1 cellular context compared by ENCODE assay signal in genomic region chr17:40448639-40449261, GRCh38.
TF ChIP-seq lines count a peak whose summit lies in the region.

No MANE protein-coding gene starts in this region.

TF ChIP-seq in HepG2, 621 proteins besides CTCF, POLR2A, EP300 and RAD21 (continued from another document and continues in another):
- TF ChIP-seq, protein P1, sequence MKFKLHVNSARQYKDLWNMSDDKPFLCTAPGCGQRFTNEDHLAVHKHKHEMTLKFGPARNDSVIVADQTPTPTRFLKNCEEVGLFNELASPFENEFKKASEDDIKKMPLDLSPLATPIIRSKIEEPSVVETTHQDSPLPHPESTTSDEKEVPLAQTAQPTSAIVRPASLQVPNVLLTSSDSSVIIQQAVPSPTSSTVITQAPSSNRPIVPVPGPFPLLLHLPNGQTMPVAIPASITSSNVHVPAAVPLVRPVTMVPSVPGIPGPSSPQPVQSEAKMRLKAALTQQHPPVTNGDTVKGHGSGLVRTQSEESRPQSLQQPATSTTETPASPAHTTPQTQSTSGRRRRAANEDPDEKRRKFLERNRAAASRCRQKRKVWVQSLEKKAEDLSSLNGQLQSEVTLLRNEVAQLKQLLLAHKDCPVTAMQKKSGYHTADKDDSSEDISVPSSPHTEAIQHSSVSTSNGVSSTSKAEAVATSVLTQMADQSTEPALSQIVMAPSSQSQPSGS (CRISPR knock-in tag; IDR thresholded peaks at IDR 0.05): peak; percentile 66
- TF ChIP-seq, protein P2, sequence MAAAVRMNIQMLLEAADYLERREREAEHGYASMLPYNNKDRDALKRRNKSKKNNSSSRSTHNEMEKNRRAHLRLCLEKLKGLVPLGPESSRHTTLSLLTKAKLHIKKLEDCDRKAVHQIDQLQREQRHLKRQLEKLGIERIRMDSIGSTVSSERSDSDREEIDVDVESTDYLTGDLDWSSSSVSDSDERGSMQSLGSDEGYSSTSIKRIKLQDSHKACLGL (CRISPR knock-in tag; IDR thresholded peaks at IDR 0.05): no peak
- TF ChIP-seq MXI1 (IDR thresholded peaks at IDR 0.05; ENCODE audit: borderline replicate concordance, low read depth, low read length): peak; percentile 94; the same call in 2 of the 3 replicates
- TF ChIP-seq, protein P3, sequence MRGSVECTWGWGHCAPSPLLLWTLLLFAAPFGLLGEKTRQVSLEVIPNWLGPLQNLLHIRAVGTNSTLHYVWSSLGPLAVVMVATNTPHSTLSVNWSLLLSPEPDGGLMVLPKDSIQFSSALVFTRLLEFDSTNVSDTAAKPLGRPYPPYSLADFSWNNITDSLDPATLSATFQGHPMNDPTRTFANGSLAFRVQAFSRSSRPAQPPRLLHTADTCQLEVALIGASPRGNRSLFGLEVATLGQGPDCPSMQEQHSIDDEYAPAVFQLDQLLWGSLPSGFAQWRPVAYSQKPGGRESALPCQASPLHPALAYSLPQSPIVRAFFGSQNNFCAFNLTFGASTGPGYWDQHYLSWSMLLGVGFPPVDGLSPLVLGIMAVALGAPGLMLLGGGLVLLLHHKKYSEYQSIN (CRISPR knock-in tag; IDR thresholded peaks at IDR 0.05; ENCODE audit: borderline replicate concordance): no peak
- TF ChIP-seq ARNTL (CRISPR knock-in tag; IDR thresholded peaks at IDR 0.05): peak; percentile 100
- TF ChIP-seq ZKSCAN8 (CRISPR knock-in tag; IDR thresholded peaks at IDR 0.05; ENCODE audit: borderline replicate concordance): peak; percentile 82
- TF ChIP-seq TARDBP (CRISPR knock-in tag; IDR thresholded peaks at IDR 0.05): peak; percentile 90
- TF ChIP-seq HES4 (CRISPR knock-in tag; IDR thresholded peaks at IDR 0.05; ENCODE audit: borderline replicate concordance): no peak; the same call in 1 of the 2 replicates
- TF ChIP-seq, protein P4, sequence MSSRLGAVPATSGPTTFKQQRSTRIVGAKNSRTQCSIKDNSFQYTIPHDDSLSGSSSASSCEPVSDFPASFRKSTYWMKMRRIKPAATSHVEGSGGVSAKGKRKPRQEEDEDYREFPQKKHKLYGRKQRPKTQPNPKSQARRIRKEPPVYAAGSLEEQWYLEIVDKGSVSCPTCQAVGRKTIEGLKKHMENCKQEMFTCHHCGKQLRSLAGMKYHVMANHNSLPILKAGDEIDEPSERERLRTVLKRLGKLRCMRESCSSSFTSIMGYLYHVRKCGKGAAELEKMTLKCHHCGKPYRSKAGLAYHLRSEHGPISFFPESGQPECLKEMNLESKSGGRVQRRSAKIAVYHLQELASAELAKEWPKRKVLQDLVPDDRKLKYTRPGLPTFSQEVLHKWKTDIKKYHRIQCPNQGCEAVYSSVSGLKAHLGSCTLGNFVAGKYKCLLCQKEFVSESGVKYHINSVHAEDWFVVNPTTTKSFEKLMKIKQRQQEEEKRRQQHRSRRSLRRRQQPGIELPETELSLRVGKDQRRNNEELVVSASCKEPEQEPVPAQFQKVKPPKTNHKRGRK (CRISPR knock-in tag; IDR thresholded peaks at IDR 0.05): no peak
- peak; percentile 65 for TF ChIP-seq KMT2B (CRISPR knock-in tag; IDR thresholded peaks at IDR 0.05)
- TF ChIP-seq MYPOP (CRISPR knock-in tag; IDR thresholded peaks at IDR 0.05): 0 out of 2 replicates have a peak, but pooled peaks have one; percentile 35
- TF ChIP-seq TEAD3 (CRISPR knock-in tag; optimal IDR thresholded peaks at IDR 0.05; ENCODE audit: borderline replicate concordance): peak; percentile 76
- TF ChIP-seq, protein P5, sequence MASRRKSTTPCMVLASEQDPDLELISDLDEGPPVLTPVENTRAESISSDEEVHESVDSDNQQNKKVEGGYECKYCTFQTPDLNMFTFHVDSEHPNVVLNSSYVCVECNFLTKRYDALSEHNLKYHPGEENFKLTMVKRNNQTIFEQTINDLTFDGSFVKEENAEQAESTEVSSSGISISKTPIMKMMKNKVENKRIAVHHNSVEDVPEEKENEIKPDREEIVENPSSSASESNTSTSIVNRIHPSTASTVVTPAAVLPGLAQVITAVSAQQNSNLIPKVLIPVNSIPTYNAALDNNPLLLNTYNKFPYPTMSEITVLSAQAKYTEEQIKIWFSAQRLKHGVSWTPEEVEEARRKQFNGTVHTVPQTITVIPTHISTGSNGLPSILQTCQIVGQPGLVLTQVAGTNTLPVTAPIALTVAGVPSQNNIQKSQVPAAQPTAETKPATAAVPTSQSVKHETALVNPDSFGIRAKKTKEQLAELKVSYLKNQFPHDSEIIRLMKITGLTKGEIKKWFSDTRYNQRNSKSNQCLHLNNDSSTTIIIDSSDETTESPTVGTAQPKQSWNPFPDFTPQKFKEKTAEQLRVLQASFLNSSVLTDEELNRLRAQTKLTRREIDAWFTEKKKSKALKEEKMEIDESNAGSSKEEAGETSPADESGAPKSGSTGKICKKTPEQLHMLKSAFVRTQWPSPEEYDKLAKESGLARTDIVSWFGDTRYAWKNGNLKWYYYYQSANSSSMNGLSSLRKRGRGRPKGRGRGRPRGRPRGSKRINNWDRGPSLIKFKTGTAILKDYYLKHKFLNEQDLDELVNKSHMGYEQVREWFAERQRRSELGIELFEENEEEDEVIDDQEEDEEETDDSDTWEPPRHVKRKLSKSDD (CRISPR knock-in tag; IDR thresholded peaks at IDR 0.05; ENCODE audit: low read depth): no peak
- TF ChIP-seq KDM5A (IDR thresholded peaks at IDR 0.05; ENCODE audit: borderline replicate concordance, low read length): no peak
- TF ChIP-seq SP5 (CRISPR knock-in tag; IDR thresholded peaks at IDR 0.05; ENCODE audit: borderline replicate concordance, low read depth): peak; percentile 73
- TF ChIP-seq KLF6 (CRISPR knock-in tag; IDR thresholded peaks at IDR 0.05): peak; percentile 93
- TF ChIP-seq ZNF768 (CRISPR knock-in tag; IDR thresholded peaks at IDR 0.05): peak; percentile 66; the same call in 1 of the 2 replicates
- TF ChIP-seq ZNF280B (CRISPR knock-in tag; IDR thresholded peaks at IDR 0.05; ENCODE audit: borderline replicate concordance): no peak; the same call in 1 of the 2 replicates
- TF ChIP-seq, protein P6, sequence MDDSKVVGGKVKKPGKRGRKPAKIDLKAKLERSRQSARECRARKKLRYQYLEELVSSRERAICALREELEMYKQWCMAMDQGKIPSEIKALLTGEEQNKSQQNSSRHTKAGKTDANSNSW (CRISPR knock-in tag; IDR thresholded peaks at IDR 0.05; ENCODE audit: borderline replicate concordance): 0 out of 2 replicates have a peak, but pooled peaks have one; percentile 27
- no peak for TF ChIP-seq CBX1 (IDR thresholded peaks at IDR 0.05; ENCODE audit: low read depth)
- no peak for TF ChIP-seq ZNF558 (CRISPR knock-in tag; IDR thresholded peaks at IDR 0.05; ENCODE audit: borderline replicate concordance)
- TF ChIP-seq ZNF850 (CRISPR knock-in tag; conservative IDR thresholded peaks at IDR 0.05): no peak
- TF ChIP-seq ZNF121 (CRISPR knock-in tag; IDR thresholded peaks at IDR 0.05): peak; percentile 67
- no peak for TF ChIP-seq ZNF674 (CRISPR knock-in tag; IDR thresholded peaks at IDR 0.05; ENCODE audit: low read depth)
- TF ChIP-seq, protein P7, sequence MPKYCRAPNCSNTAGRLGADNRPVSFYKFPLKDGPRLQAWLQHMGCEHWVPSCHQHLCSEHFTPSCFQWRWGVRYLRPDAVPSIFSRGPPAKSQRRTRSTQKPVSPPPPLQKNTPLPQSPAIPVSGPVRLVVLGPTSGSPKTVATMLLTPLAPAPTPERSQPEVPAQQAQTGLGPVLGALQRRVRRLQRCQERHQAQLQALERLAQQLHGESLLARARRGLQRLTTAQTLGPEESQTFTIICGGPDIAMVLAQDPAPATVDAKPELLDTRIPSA (CRISPR knock-in tag; IDR thresholded peaks at IDR 0.05; ENCODE audit: borderline replicate concordance): no peak
- TF ChIP-seq ZBTB7B (CRISPR knock-in tag; IDR thresholded peaks at IDR 0.05): peak; percentile 69; the same call in 1 of the 2 replicates
- TF ChIP-seq ETV6 (CRISPR knock-in tag; conservative IDR thresholded peaks at IDR 0.05): 0 out of 2 replicates have a peak, but pooled peaks have one; percentile 31
- peak; percentile 24; the same call in 1 of the 2 replicates for TF ChIP-seq ZNF746 (CRISPR knock-in tag; IDR thresholded peaks at IDR 0.05)
- TF ChIP-seq RARA (CRISPR knock-in tag; IDR thresholded peaks at IDR 0.05): peak; percentile 96
- TF ChIP-seq ZNF550 (CRISPR knock-in tag; IDR thresholded peaks at IDR 0.05; ENCODE audit: borderline replicate concordance): no peak
- peak; percentile 28; the same call in 1 of the 2 replicates for TF ChIP-seq ESRRA (CRISPR knock-in tag; IDR thresholded peaks at IDR 0.05; ENCODE audit: low read depth)
- TF ChIP-seq ZNF253 (CRISPR knock-in tag; IDR thresholded peaks at IDR 0.05; ENCODE audit: borderline replicate concordance): no peak
- no peak; the same call in 1 of the 2 replicates for TF ChIP-seq HNF4G (IDR thresholded peaks at IDR 0.05; ENCODE audit: borderline replicate concordance, low read depth, low read length)
- peak; percentile 85 for TF ChIP-seq HNF4G (CRISPR knock-in tag; IDR thresholded peaks at IDR 0.05; ENCODE audit: borderline replicate concordance, low read depth)
- 0 out of 2 replicates have a peak, but pooled peaks have one; percentile 66 for TF ChIP-seq ZIK1 (CRISPR knock-in tag; IDR thresholded peaks at IDR 0.05; ENCODE audit: borderline replicate concordance, low read depth)
- TF ChIP-seq HNRNPLL (IDR thresholded peaks at IDR 0.05; ENCODE audit: low read depth, low read length, poor library complexity, severe bottlenecking): no peak
- peak; percentile 68; the same call in 1 of the 2 replicates for TF ChIP-seq ZNF772 (CRISPR knock-in tag; IDR thresholded peaks at IDR 0.05)
- TF ChIP-seq, protein P8, sequence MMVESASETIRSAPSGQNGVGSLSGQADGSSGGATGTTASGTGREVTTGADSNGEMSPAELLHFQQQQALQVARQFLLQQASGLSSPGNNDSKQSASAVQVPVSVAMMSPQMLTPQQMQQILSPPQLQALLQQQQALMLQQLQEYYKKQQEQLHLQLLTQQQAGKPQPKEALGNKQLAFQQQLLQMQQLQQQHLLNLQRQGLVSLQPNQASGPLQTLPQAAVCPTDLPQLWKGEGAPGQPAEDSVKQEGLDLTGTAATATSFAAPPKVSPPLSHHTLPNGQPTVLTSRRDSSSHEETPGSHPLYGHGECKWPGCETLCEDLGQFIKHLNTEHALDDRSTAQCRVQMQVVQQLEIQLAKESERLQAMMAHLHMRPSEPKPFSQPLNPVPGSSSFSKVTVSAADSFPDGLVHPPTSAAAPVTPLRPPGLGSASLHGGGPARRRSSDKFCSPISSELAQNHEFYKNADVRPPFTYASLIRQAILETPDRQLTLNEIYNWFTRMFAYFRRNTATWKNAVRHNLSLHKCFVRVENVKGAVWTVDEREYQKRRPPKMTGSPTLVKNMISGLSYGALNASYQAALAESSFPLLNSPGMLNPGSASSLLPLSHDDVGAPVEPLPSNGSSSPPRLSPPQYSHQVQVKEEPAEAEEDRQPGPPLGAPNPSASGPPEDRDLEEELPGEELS (CRISPR knock-in tag; IDR thresholded peaks at IDR 0.05): peak; percentile 84
- no peak for TF ChIP-seq CBX2 (IDR thresholded peaks at IDR 0.05; ENCODE audit: low read depth, low read length)
- TF ChIP-seq CBX2 (CRISPR knock-in tag; IDR thresholded peaks at IDR 0.05; ENCODE audit: low read depth): no peak
- TF ChIP-seq SP140L (CRISPR knock-in tag; IDR thresholded peaks at IDR 0.05; ENCODE audit: borderline replicate concordance): no peak
- peak; percentile 11; the same call in 1 of the 2 replicates for TF ChIP-seq ZNF547 (CRISPR knock-in tag; IDR thresholded peaks at IDR 0.05)
- TF ChIP-seq ZNF354B (CRISPR knock-in tag; IDR thresholded peaks at IDR 0.05): no peak; the same call in 1 of the 2 replicates
- TF ChIP-seq, protein P9, sequence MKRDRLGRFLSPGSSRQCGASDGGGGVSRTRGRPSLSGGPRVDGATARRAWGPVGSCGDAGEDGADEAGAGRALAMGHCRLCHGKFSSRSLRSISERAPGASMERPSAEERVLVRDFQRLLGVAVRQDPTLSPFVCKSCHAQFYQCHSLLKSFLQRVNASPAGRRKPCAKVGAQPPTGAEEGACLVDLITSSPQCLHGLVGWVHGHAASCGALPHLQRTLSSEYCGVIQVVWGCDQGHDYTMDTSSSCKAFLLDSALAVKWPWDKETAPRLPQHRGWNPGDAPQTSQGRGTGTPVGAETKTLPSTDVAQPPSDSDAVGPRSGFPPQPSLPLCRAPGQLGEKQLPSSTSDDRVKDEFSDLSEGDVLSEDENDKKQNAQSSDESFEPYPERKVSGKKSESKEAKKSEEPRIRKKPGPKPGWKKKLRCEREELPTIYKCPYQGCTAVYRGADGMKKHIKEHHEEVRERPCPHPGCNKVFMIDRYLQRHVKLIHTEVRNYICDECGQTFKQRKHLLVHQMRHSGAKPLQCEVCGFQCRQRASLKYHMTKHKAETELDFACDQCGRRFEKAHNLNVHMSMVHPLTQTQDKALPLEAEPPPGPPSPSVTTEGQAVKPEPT (CRISPR knock-in tag; IDR thresholded peaks at IDR 0.05; ENCODE audit: low read depth): no peak
- peak; percentile 95 for TF ChIP-seq SALL1 (CRISPR knock-in tag; IDR thresholded peaks at IDR 0.05)
- TF ChIP-seq WIZ (CRISPR knock-in tag; IDR thresholded peaks at IDR 0.05): no peak
- TF ChIP-seq MTF2 (CRISPR knock-in tag; IDR thresholded peaks at IDR 0.05; ENCODE audit: borderline replicate concordance): peak; percentile 40; the same call in 1 of the 2 replicates
- no peak for TF ChIP-seq ZNF274 (CRISPR knock-in tag; IDR thresholded peaks at IDR 0.05)
- peak; percentile 72; the same call in 1 of the 2 replicates for TF ChIP-seq TFDP1 (CRISPR knock-in tag; IDR thresholded peaks at IDR 0.05; ENCODE audit: borderline replicate concordance)
- peak; percentile 93 for TF ChIP-seq SOX5 (CRISPR knock-in tag; IDR thresholded peaks at IDR 0.05; ENCODE audit: borderline replicate concordance)
- peak; percentile 52; the same call in 1 of the 2 replicates for TF ChIP-seq RFXAP (CRISPR knock-in tag; IDR thresholded peaks at IDR 0.05; ENCODE audit: borderline replicate concordance)
